23 cellular contexts compared by ENCODE assay signal in genomic region chr22:44292521-44292920, GRCh38. TPM values are rescaled to one million over a fixed set of nuclear protein-coding genes. Genes with fewer than 3 reads are reported as not detected.
"Had no signal": no experiment of that assay in that cellular context is flagged by ENCODE, and none has a peak within 500 bp of the region (broad histone marks: within the 10 kb centered on the region; RNA-seq: fewer than 3 reads in every experiment).

No MANE protein-coding gene starts in this region.

- H3K4me3 Mint-ChIP-seq: naive thymus-derived CD8-positive, alpha-beta T cell; nephron; stimulated activated effector memory CD8-positive, alpha-beta T cell treated with anti-CD3 and anti-CD28 coated beads, Interleukin-12 subunit alpha, Interleukin-12 subunit beta, amount 100 ng/mL, for 72 hours; stimulated activated naive CD8-positive, alpha-beta T cell treated with anti-CD3 and anti-CD28 coated beads, Interleukin-15, amount 100 ng/mL, for 72 hours; type B pancreatic cell had no signal

- H3K27me3 Mint-ChIP-seq: stimulated activated naive CD8-positive, alpha-beta T cell treated with anti-CD3 and anti-CD28 coated beads, Interleukin-15, amount 100 ng/mL, for 72 hours; type B pancreatic cell had no signal

- H3K4me1 Mint-ChIP-seq: stimulated activated effector memory CD8-positive, alpha-beta T cell treated with anti-CD3 and anti-CD28 coated beads, Interleukin-12 subunit alpha, Interleukin-12 subunit beta, amount 100 ng/mL, for 72 hours; stimulated activated naive CD8-positive, alpha-beta T cell treated with anti-CD3 and anti-CD28 coated beads, Interleukin-15, amount 100 ng/mL, for 72 hours had no signal

- H3K27ac ChIP-seq: heart left ventricle, lower lobe of right lung, pancreas, prostate gland, skin epidermis, spleen, tibial nerve had no signal

- H3K36me3 ChIP-seq: heart left ventricle, lower lobe of right lung, pancreas, prostate gland, spleen, tibial nerve had no signal

- DNase-seq: kidney glomerular epithelial cell; left cardiac atrium; lower lobe of right lung; mammary epithelial cell; naive thymus-derived CD8-positive, alpha-beta T cell; posterior cingulate gyrus; retina; spleen; stimulated activated CD4-positive, alpha-beta T cell treated with anti-CD3 and anti-CD28 coated beads, Interleukin-4, amount 100 ng/mL, for 24 hours; stimulated activated naive CD4-positive, alpha-beta T cell treated with Interleukin-2 at 50 U/mL for 16 hours; stimulated activated naive CD8-positive, alpha-beta T cell treated with anti-CD3 and anti-CD28 coated beads, Interleukin-15, amount 100 ng/mL, for 72 hours; substantia nigra had no signal

- ATAC-seq: heart left ventricle; left cardiac atrium; left lobe of liver; naive thymus-derived CD8-positive, alpha-beta T cell; pancreas; right cardiac atrium; sciatic nerve; stimulated activated effector memory CD8-positive, alpha-beta T cell treated with anti-CD3 and anti-CD28 coated beads, Interleukin-12 subunit alpha, Interleukin-12 subunit beta, amount 100 ng/mL, for 72 hours; stimulated activated naive CD8-positive, alpha-beta T cell treated with anti-CD3 and anti-CD28 coated beads, Interleukin-15, amount 100 ng/mL, for 72 hours had no signal

- H3K4me1 ChIP-seq: heart left ventricle, lower lobe of right lung, pancreas, prostate gland had no signal

- H3K27ac Mint-ChIP-seq: stimulated activated effector memory CD8-positive, alpha-beta T cell treated with anti-CD3 and anti-CD28 coated beads, Interleukin-12 subunit alpha, Interleukin-12 subunit beta, amount 100 ng/mL, for 72 hours; stimulated activated naive CD8-positive, alpha-beta T cell treated with anti-CD3 and anti-CD28 coated beads, Interleukin-15, amount 100 ng/mL, for 72 hours had no signal

- H3K36me3 Mint-ChIP-seq: stimulated activated effector memory CD8-positive, alpha-beta T cell treated with anti-CD3 and anti-CD28 coated beads, Interleukin-12 subunit alpha, Interleukin-12 subunit beta, amount 100 ng/mL, for 72 hours had no signal

- H3K27me3 ChIP-seq: heart left ventricle, pancreas, tibial nerve had no signal

- H3K9me3 ChIP-seq: lower lobe of right lung, pancreas, prostate gland had no signal

- H3K4me3 ChIP-seq: heart left ventricle, lower lobe of right lung, pancreas, prostate gland, skin epidermis, spleen, tibial nerve had no signal

- H3K9me3 Mint-ChIP-seq: stimulated activated effector memory CD8-positive, alpha-beta T cell treated with anti-CD3 and anti-CD28 coated beads, Interleukin-12 subunit alpha, Interleukin-12 subunit beta, amount 100 ng/mL, for 72 hours had no signal

RNA-seq across cellular contexts. Expression of gene SHISAL1, which starts 20.2 kb away (rescaled TPM):
- total RNA-seq: naive thymus-derived CD8-positive, alpha-beta T cell had no signal
